Comparison of ENCODE assay signal across 33 cellular contexts in the genomic region with DNA sequence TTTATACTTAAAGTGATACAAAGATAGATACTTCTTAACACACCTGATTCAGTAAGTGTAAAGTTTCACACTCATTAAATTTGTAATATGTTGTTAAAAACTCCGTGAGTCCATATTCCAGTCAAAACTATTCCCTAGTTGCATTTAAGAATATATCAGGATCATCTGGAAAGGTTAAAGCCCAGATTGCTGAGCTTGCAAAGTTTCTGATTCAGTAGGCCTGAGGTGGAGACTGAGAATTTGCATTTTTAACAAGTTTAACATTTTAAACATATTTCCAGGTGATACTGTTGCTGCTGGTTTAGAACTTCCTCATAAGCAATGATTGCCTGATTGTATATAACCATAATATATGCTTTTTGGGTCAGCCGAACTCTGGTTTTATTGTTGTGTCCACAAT.
"Had no signal": no experiment of that assay in that cellular context is flagged by ENCODE, and none has a peak within 500 bp of the region (broad histone marks: within the 10 kb centered on the region; RNA-seq: fewer than 3 reads in every experiment).

No MANE protein-coding gene starts in this region.

- H3K27ac ChIP-seq: adrenal gland, body of pancreas, brain microvascular endothelial cell, breast epithelium, VCaP had no signal

- FAIRE-seq: astrocyte, TTC549 had no signal

- H3K27me3 ChIP-seq: adrenal gland, body of pancreas, brain microvascular endothelial cell, breast epithelium had no signal

- H3K4me1 ChIP-seq: adrenal gland, body of pancreas, breast epithelium had no signal

- ATAC-seq: activated CD8-positive, alpha-beta T cell treated with anti-CD3 and anti-CD28 coated beads for 36 hours; activated naive CD4-positive, alpha-beta T cell treated with anti-CD3 and anti-CD28 coated beads, Interleukin-2, amount 50 U/mL, for 72 hours; activated T-cell treated with anti-CD3 and anti-CD28 coated beads, Interleukin-2, amount 50 U/mL, for 4 hours; activated T-cell treated with anti-CD3 and anti-CD28 coated beads, Interleukin-2, amount 50 U/mL, for 72 hours; activated T-helper 17 cell treated with anti-CD3 and anti-CD28 coated beads, Interleukin-2, amount 50 U/mL, for 72 hours; body of pancreas had no signal

- H3K36me3 ChIP-seq: adrenal gland, brain microvascular endothelial cell, breast epithelium had no signal

- H3K4me3 ChIP-seq: adrenal gland, body of pancreas, breast epithelium had no signal

- DNase-seq: activated B cell treated with CpG ODN at 0.5 μM for 24 hours; activated CD4-positive, alpha-beta memory T cell treated with anti-CD3 and anti-CD28 coated beads for 36 hours; activated CD4-positive, alpha-beta T cell treated with anti-CD3 and anti-CD28 coated beads for 4 hours; activated CD4-positive, alpha-beta T cell treated with anti-CD3 and anti-CD28 coated beads, Interleukin-2, amount 10 ng/mL, durations not matched to agents 24 days and 14 days; activated CD4-positive, alpha-beta T cell treated with anti-CD3 and anti-CD28 coated beads, Interleukin-2, amount 50 U/mL, for 1 hour; activated CD4-positive, alpha-beta T cell treated with anti-CD3 and anti-CD28 coated beads, Interleukin-2, amount 50 U/mL, for 4 hours; activated CD4-positive, CD25-positive, alpha-beta regulatory T cell treated with anti-CD3 and anti-CD28 coated beads, Interleukin-2, amount 50 U/mL, for 72 hours; activated CD8-positive, alpha-beta memory T cell treated with anti-CD3 and anti-CD28 coated beads, Interleukin-2, amount 50 U/mL, for 4 hours; activated CD8-positive, alpha-beta T cell treated with anti-CD3 and anti-CD28 coated beads for 36 hours; activated effector memory CD4-positive, alpha-beta T cell treated with anti-CD3 and anti-CD28 coated beads, Interleukin-2, amount 50 U/mL, for 16 hours; activated gamma-delta T cell treated with Interleukin-2 at 50 U/mL for 16 hours; activated naive CD4-positive, alpha-beta T cell; activated naive CD4-positive, alpha-beta T cell treated with anti-CD3 and anti-CD28 coated beads for 36 hours; activated naive CD4-positive, alpha-beta T cell treated with anti-CD3 and anti-CD28 coated beads, Interleukin-2, amount 50 U/mL, for 16 hours; activated naive CD8-positive, alpha-beta T cell treated with anti-CD3 and anti-CD28 coated beads for 36 hours; activated T-cell treated with anti-CD3 and anti-CD28 coated beads for 4 hours; activated T-cell treated with anti-CD3 and anti-CD28 coated beads, Interleukin-2, amount 50 U/mL, for 1 hour; activated T-cell treated with anti-CD3 and anti-CD28 coated beads, Interleukin-2, amount 50 U/mL, for 4 hours; activated T-cell treated with anti-CD3 and anti-CD28 coated beads, Interleukin-2, amount 50 U/mL, for 72 hours; adrenal gland; amniotic stem cell; aorta; body of pancreas; brain microvascular endothelial cell; central memory CD4-positive, alpha-beta T cell; T-helper 2 cell; T-helper 9 cell had no signal

- H3K9me3 ChIP-seq: adrenal gland, body of pancreas, breast epithelium had no signal
